Comparison of ENCODE assay signal across 1 cellular context in the genomic region with DNA sequence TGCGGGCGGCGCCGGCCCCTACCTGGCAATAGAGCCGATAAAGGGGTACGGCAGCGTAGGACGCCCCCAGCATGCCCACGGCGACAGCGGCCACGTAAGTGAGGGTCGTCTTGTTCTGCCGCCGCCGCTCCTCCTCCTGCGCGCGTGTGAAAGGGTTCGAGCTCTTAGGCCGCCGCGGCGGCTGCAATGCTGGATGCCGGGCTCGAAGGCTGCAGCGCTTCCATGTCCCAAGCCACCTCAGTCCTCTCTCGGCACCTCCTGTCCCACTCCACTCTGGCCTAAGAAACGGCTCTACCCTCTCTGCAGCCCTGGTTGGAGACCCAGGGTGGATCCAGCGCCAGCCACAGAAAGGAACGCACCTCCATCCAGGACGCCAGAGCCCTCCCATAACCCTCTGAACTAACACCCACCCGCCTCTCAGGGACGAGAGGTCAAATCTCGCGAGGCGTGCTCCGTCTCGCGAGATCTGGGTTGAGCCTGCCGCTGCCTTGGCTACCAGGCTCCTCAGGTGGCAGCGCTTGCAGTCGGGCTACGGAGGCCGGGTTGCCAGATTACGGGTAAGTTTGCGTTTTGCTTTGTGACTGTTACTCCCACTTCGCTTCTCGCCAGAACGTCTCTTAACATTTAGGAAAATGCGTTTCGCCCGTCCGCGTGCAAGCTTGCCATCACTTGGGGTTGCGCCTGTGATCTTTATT.
A peak's percentile ranks its signal among the peaks of the same experiment; 100 is the strongest.
TF ChIP-seq lines count a peak whose summit lies in the region.

A gene with protein sequence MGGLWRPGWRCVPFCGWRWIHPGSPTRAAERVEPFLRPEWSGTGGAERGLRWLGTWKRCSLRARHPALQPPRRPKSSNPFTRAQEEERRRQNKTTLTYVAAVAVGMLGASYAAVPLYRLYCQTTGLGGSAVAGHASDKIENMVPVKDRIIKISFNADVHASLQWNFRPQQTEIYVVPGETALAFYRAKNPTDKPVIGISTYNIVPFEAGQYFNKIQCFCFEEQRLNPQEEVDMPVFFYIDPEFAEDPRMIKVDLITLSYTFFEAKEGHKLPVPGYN (minus strand): TSS at position 396 of the 695 bp plus-strand sequence. CDS start 8 bp downstream, at position 388.
A gene with protein sequence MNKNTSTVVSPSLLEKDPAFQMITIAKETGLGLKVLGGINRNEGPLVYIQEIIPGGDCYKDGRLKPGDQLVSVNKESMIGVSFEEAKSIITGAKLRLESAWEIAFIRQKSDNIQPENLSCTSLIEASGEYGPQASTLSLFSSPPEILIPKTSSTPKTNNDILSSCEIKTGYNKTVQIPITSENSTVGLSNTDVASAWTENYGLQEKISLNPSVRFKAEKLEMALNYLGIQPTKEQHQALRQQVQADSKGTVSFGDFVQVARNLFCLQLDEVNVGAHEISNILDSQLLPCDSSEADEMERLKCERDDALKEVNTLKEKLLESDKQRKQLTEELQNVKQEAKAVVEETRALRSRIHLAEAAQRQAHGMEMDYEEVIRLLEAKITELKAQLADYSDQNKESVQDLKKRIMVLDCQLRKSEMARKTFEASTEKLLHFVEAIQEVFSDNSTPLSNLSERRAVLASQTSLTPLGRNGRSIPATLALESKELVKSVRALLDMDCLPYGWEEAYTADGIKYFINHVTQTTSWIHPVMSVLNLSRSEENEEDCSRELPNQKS (plus strand): TSS at position 507 of the 695 bp plus-strand sequence. CDS start 17,455 bp downstream, outside the sequence.

TF ChIP-seq in HepG2, 621 proteins besides CTCF, POLR2A, EP300 and RAD21 (continued from another document and continues in another):
- TF ChIP-seq, protein P1, sequence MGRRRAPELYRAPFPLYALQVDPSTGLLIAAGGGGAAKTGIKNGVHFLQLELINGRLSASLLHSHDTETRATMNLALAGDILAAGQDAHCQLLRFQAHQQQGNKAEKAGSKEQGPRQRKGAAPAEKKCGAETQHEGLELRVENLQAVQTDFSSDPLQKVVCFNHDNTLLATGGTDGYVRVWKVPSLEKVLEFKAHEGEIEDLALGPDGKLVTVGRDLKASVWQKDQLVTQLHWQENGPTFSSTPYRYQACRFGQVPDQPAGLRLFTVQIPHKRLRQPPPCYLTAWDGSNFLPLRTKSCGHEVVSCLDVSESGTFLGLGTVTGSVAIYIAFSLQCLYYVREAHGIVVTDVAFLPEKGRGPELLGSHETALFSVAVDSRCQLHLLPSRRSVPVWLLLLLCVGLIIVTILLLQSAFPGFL (CRISPR knock-in tag; IDR thresholded peaks at IDR 0.05): 0 out of 2 replicates have a peak, but pooled peaks have one; percentile 5
- TF ChIP-seq ZNF589 (CRISPR knock-in tag; conservative IDR thresholded peaks at IDR 0.05) (no peak), HNRNPK (IDR thresholded peaks at IDR 0.05; ENCODE audit: low read depth, low read length, poor library complexity, severe bottlenecking) (peak; percentile 28), ZNF724P (CRISPR knock-in tag; IDR thresholded peaks at IDR 0.05; ENCODE audit: borderline replicate concordance) (0 out of 2 replicates have a peak, but pooled peaks have one; percentile 78), ZKSCAN5 (CRISPR knock-in tag; IDR thresholded peaks at IDR 0.05) (0 out of 2 replicates have a peak, but pooled peaks have one; percentile 21), MATR3 (CRISPR knock-in tag; IDR thresholded peaks at IDR 0.05) (no peak), RXRB (CRISPR knock-in tag; IDR thresholded peaks at IDR 0.05; ENCODE audit: borderline replicate concordance) (peak; percentile 62; the same call in 1 of the 2 replicates), SNAPC2 (CRISPR knock-in tag; IDR thresholded peaks at IDR 0.05) (0 out of 2 replicates have a peak, but pooled peaks have one; percentile 83), KLF15 (CRISPR knock-in tag; IDR thresholded peaks at IDR 0.05; ENCODE audit: borderline replicate concordance) (peak; percentile 45; the same call in 1 of the 2 replicates), HMGA1 (CRISPR knock-in tag; conservative IDR thresholded peaks at IDR 0.05) (no peak), SRSF9 (IDR thresholded peaks at IDR 0.05; ENCODE audit: borderline replicate concordance, insufficient read depth, low read depth, low read length, poor library complexity, severe bottlenecking) (no peak), POLR2AphosphoS2 (IDR thresholded peaks at IDR 0.05; ENCODE audit: low read depth, low read length) (no peak), HMG20B (CRISPR knock-in tag; conservative IDR thresholded peaks at IDR 0.05) (no peak), ZNF619 (CRISPR knock-in tag; IDR thresholded peaks at IDR 0.05) (no peak; the same call in 1 of the 2 replicates), ZFP36L2 (CRISPR knock-in tag; IDR thresholded peaks at IDR 0.05) (0 out of 2 replicates have a peak, but pooled peaks have one; percentile 52), FOXP1 (IDR thresholded peaks at IDR 0.05) (no peak), FOXP1 (CRISPR knock-in tag; IDR thresholded peaks at IDR 0.05) (no peak; the same call in 1 of the 2 replicates), AGO1 (IDR thresholded peaks at IDR 0.05; ENCODE audit: low read depth, low read length, poor library complexity, severe bottlenecking) (peak; percentile 73), FOXJ3 (CRISPR knock-in tag; IDR thresholded peaks at IDR 0.05; ENCODE audit: borderline replicate concordance) (no peak; the same call in 1 of the 2 replicates), KAT7 (CRISPR knock-in tag; IDR thresholded peaks at IDR 0.05; ENCODE audit: borderline replicate concordance) (peak; percentile 85), ZNF138 (CRISPR knock-in tag; IDR thresholded peaks at IDR 0.05; ENCODE audit: low read depth) (peak; percentile 76), IKZF1 (IDR thresholded peaks at IDR 0.05) (no peak), NFE2L1 (CRISPR knock-in tag; IDR thresholded peaks at IDR 0.05; ENCODE audit: borderline replicate concordance) (no peak), ZNF510 (CRISPR knock-in tag; IDR thresholded peaks at IDR 0.05; ENCODE audit: low read depth) (peak; percentile 27; the same call in 1 of the 2 replicates), TBP (CRISPR knock-in tag; IDR thresholded peaks at IDR 0.05) (no peak), ZNF556 (CRISPR knock-in tag; IDR thresholded peaks at IDR 0.05; ENCODE audit: borderline replicate concordance) (no peak), ZZZ3 (CRISPR knock-in tag; IDR thresholded peaks at IDR 0.05; ENCODE audit: borderline replicate concordance) (no peak; the same call in 1 of the 2 replicates), DMAP1 (CRISPR knock-in tag; IDR thresholded peaks at IDR 0.05) (peak; percentile 49), NFKBIZ (CRISPR knock-in tag; IDR thresholded peaks at IDR 0.05) (0 out of 2 replicates have a peak, but pooled peaks have one; percentile 29), PLSCR1 (CRISPR knock-in tag; IDR thresholded peaks at IDR 0.05; ENCODE audit: borderline replicate concordance) (0 out of 2 replicates have a peak, but pooled peaks have one; percentile 29), MLLT10 (CRISPR knock-in tag; IDR thresholded peaks at IDR 0.05) (no peak), ZNF552 (CRISPR knock-in tag; IDR thresholded peaks at IDR 0.05; ENCODE audit: borderline replicate concordance) (peak; percentile 78; the same call in 1 of the 2 replicates)
- TF ChIP-seq, protein P2, sequence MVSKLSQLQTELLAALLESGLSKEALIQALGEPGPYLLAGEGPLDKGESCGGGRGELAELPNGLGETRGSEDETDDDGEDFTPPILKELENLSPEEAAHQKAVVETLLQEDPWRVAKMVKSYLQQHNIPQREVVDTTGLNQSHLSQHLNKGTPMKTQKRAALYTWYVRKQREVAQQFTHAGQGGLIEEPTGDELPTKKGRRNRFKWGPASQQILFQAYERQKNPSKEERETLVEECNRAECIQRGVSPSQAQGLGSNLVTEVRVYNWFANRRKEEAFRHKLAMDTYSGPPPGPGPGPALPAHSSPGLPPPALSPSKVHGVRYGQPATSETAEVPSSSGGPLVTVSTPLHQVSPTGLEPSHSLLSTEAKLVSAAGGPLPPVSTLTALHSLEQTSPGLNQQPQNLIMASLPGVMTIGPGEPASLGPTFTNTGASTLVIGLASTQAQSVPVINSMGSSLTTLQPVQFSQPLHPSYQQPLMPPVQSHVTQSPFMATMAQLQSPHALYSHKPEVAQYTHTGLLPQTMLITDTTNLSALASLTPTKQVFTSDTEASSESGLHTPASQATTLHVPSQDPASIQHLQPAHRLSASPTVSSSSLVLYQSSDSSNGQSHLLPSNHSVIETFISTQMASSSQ (IDR thresholded peaks at IDR 0.05; ENCODE audit: low read depth): no peak; the same call in 1 of the 2 replicates
- TF ChIP-seq, protein P2 (CRISPR knock-in tag; IDR thresholded peaks at IDR 0.05; ENCODE audit: borderline replicate concordance): peak; percentile 61; the same call in 1 of the 2 replicates
- TF ChIP-seq, protein P3, sequence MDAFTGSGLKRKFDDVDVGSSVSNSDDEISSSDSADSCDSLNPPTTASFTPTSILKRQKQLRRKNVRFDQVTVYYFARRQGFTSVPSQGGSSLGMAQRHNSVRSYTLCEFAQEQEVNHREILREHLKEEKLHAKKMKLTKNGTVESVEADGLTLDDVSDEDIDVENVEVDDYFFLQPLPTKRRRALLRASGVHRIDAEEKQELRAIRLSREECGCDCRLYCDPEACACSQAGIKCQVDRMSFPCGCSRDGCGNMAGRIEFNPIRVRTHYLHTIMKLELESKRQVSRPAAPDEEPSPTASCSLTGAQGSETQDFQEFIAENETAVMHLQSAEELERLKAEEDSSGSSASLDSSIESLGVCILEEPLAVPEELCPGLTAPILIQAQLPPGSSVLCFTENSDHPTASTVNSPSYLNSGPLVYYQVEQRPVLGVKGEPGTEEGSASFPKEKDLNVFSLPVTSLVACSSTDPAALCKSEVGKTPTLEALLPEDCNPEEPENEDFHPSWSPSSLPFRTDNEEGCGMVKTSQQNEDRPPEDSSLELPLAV (CRISPR knock-in tag; conservative IDR thresholded peaks at IDR 0.05; ENCODE audit: low read depth): no peak
- TF ChIP-seq, protein P4, sequence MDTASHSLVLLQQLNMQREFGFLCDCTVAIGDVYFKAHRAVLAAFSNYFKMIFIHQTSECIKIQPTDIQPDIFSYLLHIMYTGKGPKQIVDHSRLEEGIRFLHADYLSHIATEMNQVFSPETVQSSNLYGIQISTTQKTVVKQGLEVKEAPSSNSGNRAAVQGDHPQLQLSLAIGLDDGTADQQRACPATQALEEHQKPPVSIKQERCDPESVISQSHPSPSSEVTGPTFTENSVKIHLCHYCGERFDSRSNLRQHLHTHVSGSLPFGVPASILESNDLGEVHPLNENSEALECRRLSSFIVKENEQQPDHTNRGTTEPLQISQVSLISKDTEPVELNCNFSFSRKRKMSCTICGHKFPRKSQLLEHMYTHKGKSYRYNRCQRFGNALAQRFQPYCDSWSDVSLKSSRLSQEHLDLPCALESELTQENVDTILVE (CRISPR knock-in tag; IDR thresholded peaks at IDR 0.05): peak; percentile 66
- TF ChIP-seq, protein P5, sequence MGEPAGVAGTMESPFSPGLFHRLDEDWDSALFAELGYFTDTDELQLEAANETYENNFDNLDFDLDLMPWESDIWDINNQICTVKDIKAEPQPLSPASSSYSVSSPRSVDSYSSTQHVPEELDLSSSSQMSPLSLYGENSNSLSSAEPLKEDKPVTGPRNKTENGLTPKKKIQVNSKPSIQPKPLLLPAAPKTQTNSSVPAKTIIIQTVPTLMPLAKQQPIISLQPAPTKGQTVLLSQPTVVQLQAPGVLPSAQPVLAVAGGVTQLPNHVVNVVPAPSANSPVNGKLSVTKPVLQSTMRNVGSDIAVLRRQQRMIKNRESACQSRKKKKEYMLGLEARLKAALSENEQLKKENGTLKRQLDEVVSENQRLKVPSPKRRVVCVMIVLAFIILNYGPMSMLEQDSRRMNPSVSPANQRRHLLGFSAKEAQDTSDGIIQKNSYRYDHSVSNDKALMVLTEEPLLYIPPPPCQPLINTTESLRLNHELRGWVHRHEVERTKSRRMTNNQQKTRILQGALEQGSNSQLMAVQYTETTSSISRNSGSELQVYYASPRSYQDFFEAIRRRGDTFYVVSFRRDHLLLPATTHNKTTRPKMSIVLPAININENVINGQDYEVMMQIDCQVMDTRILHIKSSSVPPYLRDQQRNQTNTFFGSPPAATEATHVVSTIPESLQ (CRISPR knock-in tag; conservative IDR thresholded peaks at IDR 0.05): peak; percentile 85
- TF ChIP-seq, protein P6, sequence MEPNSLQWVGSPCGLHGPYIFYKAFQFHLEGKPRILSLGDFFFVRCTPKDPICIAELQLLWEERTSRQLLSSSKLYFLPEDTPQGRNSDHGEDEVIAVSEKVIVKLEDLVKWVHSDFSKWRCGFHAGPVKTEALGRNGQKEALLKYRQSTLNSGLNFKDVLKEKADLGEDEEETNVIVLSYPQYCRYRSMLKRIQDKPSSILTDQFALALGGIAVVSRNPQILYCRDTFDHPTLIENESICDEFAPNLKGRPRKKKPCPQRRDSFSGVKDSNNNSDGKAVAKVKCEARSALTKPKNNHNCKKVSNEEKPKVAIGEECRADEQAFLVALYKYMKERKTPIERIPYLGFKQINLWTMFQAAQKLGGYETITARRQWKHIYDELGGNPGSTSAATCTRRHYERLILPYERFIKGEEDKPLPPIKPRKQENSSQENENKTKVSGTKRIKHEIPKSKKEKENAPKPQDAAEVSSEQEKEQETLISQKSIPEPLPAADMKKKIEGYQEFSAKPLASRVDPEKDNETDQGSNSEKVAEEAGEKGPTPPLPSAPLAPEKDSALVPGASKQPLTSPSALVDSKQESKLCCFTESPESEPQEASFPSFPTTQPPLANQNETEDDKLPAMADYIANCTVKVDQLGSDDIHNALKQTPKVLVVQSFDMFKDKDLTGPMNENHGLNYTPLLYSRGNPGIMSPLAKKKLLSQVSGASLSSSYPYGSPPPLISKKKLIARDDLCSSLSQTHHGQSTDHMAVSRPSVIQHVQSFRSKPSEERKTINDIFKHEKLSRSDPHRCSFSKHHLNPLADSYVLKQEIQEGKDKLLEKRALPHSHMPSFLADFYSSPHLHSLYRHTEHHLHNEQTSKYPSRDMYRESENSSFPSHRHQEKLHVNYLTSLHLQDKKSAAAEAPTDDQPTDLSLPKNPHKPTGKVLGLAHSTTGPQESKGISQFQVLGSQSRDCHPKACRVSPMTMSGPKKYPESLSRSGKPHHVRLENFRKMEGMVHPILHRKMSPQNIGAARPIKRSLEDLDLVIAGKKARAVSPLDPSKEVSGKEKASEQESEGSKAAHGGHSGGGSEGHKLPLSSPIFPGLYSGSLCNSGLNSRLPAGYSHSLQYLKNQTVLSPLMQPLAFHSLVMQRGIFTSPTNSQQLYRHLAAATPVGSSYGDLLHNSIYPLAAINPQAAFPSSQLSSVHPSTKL (CRISPR knock-in tag; IDR thresholded peaks at IDR 0.05): peak; percentile 56; the same call in 1 of the 2 replicates
